14 cellular contexts compared by ENCODE assay signal in the genomic region with DNA sequence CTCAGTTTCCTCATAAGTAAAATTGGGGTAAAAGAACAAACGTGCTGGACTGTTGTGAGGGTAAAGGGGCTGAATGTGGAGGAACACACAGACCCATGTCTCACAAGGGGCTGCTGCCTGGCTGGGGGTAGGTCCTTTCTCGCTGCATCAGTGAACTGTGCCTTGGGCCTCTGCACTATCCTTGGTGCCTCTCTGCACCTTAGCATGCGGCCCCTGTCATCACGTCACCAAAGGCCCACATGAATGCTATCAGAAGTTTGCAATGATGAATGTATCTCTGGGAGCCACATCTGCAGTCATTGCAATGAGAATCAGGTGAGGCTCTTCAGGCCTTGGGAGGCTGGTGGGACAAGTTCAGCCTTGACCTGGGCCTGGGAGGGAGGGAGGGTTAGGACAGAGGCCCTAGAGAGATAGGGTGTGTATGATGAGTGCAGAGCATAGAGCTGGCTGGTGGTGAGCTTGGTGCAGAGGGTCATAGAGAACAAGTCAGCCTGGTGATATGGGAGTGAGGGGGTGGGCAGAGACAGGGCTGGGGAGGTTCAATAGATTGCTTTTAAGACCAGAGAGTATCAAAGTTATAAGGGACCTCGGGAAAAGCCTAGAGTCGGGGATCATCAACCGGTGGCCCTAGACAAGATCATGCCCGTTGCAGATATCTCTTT.
"Had no signal": no experiment of that assay in that cellular context is flagged by ENCODE, and none has a peak within 500 bp of the region (broad histone marks: within the 10 kb centered on the region; RNA-seq: fewer than 3 reads in every experiment).

No MANE protein-coding gene starts in this region.

- H3K4me1 ChIP-seq: heart left ventricle, left lung, transverse colon had no signal

- H3K9me3 ChIP-seq: heart left ventricle, left lung, ovary, transverse colon had no signal

- H3K27me3 ChIP-seq: heart left ventricle, left lung, ovary, transverse colon had no signal

- H3K4me3 ChIP-seq: heart left ventricle, left lung, ovary, SK-N-MC, transverse colon had no signal

- FAIRE-seq: frontal cortex, islet of Langerhans had no signal

- DNase-seq: activated CD8-positive, alpha-beta T cell treated with anti-CD3 and anti-CD28 coated beads for 36 hours; activated naive CD8-positive, alpha-beta T cell treated with anti-CD3 and anti-CD28 coated beads for 36 hours; anterior cingulate cortex; stimulated activated CD4-positive, alpha-beta T cell treated with anti-CD3 and anti-CD28 coated beads, Interleukin-15, amount 100 ng/mL, for 24 hours; stimulated activated CD4-positive, alpha-beta T cell treated with anti-CD3 and anti-CD28 coated beads, Interleukin-4, amount 100 ng/mL, for 24 hours; T1000; transverse colon had no signal

- H3K36me3 ChIP-seq: heart left ventricle, left lung, ovary, transverse colon had no signal

- H3K27ac ChIP-seq: heart left ventricle, left lung, ovary, SK-N-MC, transverse colon had no signal

- ATAC-seq: activated CD8-positive, alpha-beta T cell treated with anti-CD3 and anti-CD28 coated beads for 36 hours; left lung; T-cell had no signal
